Comparison of ENCODE assay signal across 1 cellular context in genomic region chr2:153834662-153835061, GRCh38.
TF ChIP-seq lines count a peak whose summit lies in the region.

No MANE protein-coding gene starts in this region.

TF ChIP-seq in HepG2, 621 proteins besides CTCF, POLR2A, EP300 and RAD21 (continued from another document and continues in another):
- TF ChIP-seq AHDC1 (CRISPR knock-in tag; IDR thresholded peaks at IDR 0.05; ENCODE audit: borderline replicate concordance): peak; percentile 96
- no peak for TF ChIP-seq ZNF562 (CRISPR knock-in tag; IDR thresholded peaks at IDR 0.05; ENCODE audit: borderline replicate concordance)
- TF ChIP-seq ZBTB3 (CRISPR knock-in tag; IDR thresholded peaks at IDR 0.05; ENCODE audit: borderline replicate concordance, low read depth): no peak
- TF ChIP-seq ZSCAN29 (CRISPR knock-in tag; conservative IDR thresholded peaks at IDR 0.05): no peak
- TF ChIP-seq TOE1 (CRISPR knock-in tag; IDR thresholded peaks at IDR 0.05): no peak
- TF ChIP-seq DNMT3B (CRISPR knock-in tag; conservative IDR thresholded peaks at IDR 0.05): no peak
- TF ChIP-seq MBD4 (IDR thresholded peaks at IDR 0.05; ENCODE audit: borderline replicate concordance, low read length): no peak
- TF ChIP-seq TRIM22 (IDR thresholded peaks at IDR 0.05): no peak
- TF ChIP-seq PAF1 (CRISPR knock-in tag; IDR thresholded peaks at IDR 0.05): no peak
- TF ChIP-seq ZBTB42 (CRISPR knock-in tag; IDR thresholded peaks at IDR 0.05): no peak
- TF ChIP-seq, protein P1, sequence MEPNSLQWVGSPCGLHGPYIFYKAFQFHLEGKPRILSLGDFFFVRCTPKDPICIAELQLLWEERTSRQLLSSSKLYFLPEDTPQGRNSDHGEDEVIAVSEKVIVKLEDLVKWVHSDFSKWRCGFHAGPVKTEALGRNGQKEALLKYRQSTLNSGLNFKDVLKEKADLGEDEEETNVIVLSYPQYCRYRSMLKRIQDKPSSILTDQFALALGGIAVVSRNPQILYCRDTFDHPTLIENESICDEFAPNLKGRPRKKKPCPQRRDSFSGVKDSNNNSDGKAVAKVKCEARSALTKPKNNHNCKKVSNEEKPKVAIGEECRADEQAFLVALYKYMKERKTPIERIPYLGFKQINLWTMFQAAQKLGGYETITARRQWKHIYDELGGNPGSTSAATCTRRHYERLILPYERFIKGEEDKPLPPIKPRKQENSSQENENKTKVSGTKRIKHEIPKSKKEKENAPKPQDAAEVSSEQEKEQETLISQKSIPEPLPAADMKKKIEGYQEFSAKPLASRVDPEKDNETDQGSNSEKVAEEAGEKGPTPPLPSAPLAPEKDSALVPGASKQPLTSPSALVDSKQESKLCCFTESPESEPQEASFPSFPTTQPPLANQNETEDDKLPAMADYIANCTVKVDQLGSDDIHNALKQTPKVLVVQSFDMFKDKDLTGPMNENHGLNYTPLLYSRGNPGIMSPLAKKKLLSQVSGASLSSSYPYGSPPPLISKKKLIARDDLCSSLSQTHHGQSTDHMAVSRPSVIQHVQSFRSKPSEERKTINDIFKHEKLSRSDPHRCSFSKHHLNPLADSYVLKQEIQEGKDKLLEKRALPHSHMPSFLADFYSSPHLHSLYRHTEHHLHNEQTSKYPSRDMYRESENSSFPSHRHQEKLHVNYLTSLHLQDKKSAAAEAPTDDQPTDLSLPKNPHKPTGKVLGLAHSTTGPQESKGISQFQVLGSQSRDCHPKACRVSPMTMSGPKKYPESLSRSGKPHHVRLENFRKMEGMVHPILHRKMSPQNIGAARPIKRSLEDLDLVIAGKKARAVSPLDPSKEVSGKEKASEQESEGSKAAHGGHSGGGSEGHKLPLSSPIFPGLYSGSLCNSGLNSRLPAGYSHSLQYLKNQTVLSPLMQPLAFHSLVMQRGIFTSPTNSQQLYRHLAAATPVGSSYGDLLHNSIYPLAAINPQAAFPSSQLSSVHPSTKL (CRISPR knock-in tag; IDR thresholded peaks at IDR 0.05): peak; percentile 91
- TF ChIP-seq NR2F6 (IDR thresholded peaks at IDR 0.05): no peak
- TF ChIP-seq NR2F6 (CRISPR knock-in tag; IDR thresholded peaks at IDR 0.05): no peak
- no peak for TF ChIP-seq ZNF451 (CRISPR knock-in tag; IDR thresholded peaks at IDR 0.05)
- TF ChIP-seq ZNF124 (CRISPR knock-in tag; IDR thresholded peaks at IDR 0.05): no peak
- TF ChIP-seq REL (CRISPR knock-in tag; conservative IDR thresholded peaks at IDR 0.05): no peak
- no peak for TF ChIP-seq ZNF879 (CRISPR knock-in tag; IDR thresholded peaks at IDR 0.05)
- no peak for TF ChIP-seq RAD51 (IDR thresholded peaks at IDR 0.05; ENCODE audit: borderline replicate concordance)
- no peak for TF ChIP-seq MATR3 (CRISPR knock-in tag; IDR thresholded peaks at IDR 0.05)
- TF ChIP-seq RNF2 (conservative IDR thresholded peaks at IDR 0.05; ENCODE audit: low read depth): no peak
- no peak for TF ChIP-seq FIP1L1 (IDR thresholded peaks at IDR 0.05; ENCODE audit: borderline replicate concordance, insufficient read depth, low read depth, low read length)
- TF ChIP-seq AHR (CRISPR knock-in tag; IDR thresholded peaks at IDR 0.05): no peak
- TF ChIP-seq HMG20A (CRISPR knock-in tag; IDR thresholded peaks at IDR 0.05; ENCODE audit: borderline replicate concordance): peak; percentile 76; the same call in 1 of the 2 replicates
- TF ChIP-seq KLF13 (CRISPR knock-in tag; IDR thresholded peaks at IDR 0.05): no peak
- no peak for TF ChIP-seq POLR2AphosphoS5 (IDR thresholded peaks at IDR 0.05; ENCODE audit: low read depth, low read length)
- TF ChIP-seq, protein P2, sequence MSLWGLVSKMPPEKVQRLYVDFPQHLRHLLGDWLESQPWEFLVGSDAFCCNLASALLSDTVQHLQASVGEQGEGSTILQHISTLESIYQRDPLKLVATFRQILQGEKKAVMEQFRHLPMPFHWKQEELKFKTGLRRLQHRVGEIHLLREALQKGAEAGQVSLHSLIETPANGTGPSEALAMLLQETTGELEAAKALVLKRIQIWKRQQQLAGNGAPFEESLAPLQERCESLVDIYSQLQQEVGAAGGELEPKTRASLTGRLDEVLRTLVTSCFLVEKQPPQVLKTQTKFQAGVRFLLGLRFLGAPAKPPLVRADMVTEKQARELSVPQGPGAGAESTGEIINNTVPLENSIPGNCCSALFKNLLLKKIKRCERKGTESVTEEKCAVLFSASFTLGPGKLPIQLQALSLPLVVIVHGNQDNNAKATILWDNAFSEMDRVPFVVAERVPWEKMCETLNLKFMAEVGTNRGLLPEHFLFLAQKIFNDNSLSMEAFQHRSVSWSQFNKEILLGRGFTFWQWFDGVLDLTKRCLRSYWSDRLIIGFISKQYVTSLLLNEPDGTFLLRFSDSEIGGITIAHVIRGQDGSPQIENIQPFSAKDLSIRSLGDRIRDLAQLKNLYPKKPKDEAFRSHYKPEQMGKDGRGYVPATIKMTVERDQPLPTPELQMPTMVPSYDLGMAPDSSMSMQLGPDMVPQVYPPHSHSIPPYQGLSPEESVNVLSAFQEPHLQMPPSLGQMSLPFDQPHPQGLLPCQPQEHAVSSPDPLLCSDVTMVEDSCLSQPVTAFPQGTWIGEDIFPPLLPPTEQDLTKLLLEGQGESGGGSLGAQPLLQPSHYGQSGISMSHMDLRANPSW (CRISPR knock-in tag; IDR thresholded peaks at IDR 0.05; ENCODE audit: borderline replicate concordance): no peak
- TF ChIP-seq CCDC6 (CRISPR knock-in tag; IDR thresholded peaks at IDR 0.05): no peak
- TF ChIP-seq ETV5 (CRISPR knock-in tag; IDR thresholded peaks at IDR 0.05; ENCODE audit: borderline replicate concordance): no peak
- no peak for TF ChIP-seq RORA (CRISPR knock-in tag; IDR thresholded peaks at IDR 0.05)
- TF ChIP-seq, protein P3, sequence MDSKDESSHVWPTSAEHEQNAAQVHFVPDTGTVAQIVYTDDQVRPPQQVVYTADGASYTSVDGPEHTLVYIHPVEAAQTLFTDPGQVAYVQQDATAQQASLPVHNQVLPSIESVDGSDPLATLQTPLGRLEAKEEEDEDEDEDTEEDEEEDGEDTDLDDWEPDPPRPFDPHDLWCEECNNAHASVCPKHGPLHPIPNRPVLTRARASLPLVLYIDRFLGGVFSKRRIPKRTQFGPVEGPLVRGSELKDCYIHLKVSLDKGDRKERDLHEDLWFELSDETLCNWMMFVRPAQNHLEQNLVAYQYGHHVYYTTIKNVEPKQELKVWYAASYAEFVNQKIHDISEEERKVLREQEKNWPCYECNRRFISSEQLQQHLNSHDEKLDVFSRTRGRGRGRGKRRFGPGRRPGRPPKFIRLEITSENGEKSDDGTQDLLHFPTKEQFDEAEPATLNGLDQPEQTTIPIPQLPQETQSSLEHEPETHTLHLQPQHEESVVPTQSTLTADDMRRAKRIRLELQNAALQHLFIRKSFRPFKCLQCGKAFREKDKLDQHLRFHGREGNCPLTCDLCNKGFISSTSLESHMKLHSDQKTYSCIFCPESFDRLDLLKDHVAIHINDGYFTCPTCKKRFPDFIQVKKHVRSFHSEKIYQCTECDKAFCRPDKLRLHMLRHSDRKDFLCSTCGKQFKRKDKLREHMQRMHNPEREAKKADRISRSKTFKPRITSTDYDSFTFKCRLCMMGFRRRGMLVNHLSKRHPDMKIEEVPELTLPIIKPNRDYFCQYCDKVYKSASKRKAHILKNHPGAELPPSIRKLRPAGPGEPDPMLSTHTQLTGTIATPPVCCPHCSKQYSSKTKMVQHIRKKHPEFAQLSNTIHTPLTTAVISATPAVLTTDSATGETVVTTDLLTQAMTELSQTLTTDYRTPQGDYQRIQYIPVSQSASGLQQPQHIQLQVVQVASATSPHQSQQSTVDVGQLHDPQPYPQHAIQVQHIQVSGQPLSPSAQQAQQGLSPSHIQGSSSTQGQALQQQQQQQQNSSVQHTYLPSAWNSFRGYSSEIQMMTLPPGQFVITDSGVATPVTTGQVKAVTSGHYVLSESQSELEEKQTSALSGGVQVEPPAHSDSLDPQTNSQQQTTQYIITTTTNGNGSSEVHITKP (CRISPR knock-in tag; IDR thresholded peaks at IDR 0.05; ENCODE audit: low read depth): no peak
- no peak for TF ChIP-seq ZNF3 (CRISPR knock-in tag; IDR thresholded peaks at IDR 0.05)
- TF ChIP-seq, protein P4, sequence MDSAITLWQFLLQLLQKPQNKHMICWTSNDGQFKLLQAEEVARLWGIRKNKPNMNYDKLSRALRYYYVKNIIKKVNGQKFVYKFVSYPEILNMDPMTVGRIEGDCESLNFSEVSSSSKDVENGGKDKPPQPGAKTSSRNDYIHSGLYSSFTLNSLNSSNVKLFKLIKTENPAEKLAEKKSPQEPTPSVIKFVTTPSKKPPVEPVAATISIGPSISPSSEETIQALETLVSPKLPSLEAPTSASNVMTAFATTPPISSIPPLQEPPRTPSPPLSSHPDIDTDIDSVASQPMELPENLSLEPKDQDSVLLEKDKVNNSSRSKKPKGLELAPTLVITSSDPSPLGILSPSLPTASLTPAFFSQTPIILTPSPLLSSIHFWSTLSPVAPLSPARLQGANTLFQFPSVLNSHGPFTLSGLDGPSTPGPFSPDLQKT (CRISPR knock-in tag; IDR thresholded peaks at IDR 0.05; ENCODE audit: borderline replicate concordance): no peak
- TF ChIP-seq ZNF672 (CRISPR knock-in tag; IDR thresholded peaks at IDR 0.05): no peak
- TF ChIP-seq ZNF629 (CRISPR knock-in tag; conservative IDR thresholded peaks at IDR 0.05): no peak
- TF ChIP-seq, protein P5, sequence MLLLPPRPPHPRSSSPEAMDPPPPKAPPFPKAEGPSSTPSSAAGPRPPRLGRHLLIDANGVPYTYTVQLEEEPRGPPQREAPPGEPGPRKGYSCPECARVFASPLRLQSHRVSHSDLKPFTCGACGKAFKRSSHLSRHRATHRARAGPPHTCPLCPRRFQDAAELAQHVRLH (CRISPR knock-in tag; IDR thresholded peaks at IDR 0.05; ENCODE audit: borderline replicate concordance, low read depth): no peak
